Comparison of ENCODE assay signal across 21 cellular contexts in the genomic region with DNA sequence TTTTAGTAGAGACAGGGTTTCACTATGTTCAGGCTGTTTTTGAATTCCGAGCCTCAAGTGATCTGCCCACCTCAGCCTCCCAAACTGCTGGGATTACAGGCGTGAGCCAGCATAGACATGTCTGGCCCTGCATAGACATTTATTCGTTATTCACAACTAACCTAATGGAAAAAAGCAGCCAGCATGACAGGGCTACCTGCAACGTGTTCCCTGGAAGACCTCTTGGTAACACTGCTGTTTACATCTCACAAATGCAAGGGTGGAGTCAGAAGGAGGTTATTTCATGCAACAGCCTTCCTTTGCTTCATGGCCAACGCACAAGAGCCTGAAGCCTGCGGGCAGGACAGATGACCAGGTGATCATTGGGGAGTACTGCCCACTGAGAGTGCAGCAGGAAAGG. TPM values are rescaled to one million over a fixed set of nuclear protein-coding genes. Genes with fewer than 3 reads are reported as not detected.
DNase-seq lines count a peak whose midpoint lies in the region; ATAC-seq, FAIRE-seq and TF ChIP-seq lines count a peak whose summit lies in the region.
"Had no signal": no experiment of that assay in that cellular context is flagged by ENCODE, and none has a peak within 500 bp of the region (broad histone marks: within the 10 kb centered on the region; RNA-seq: fewer than 3 reads in every experiment).

No MANE protein-coding gene starts in this region.

- peaks cover 14% of the 10 kb centered on the region for H3K4me1 ChIP-seq in foreskin keratinocyte
- no peaks in the 10 kb centered on the region for H3K4me1 ChIP-seq in trophoblast cell (ENCODE audit: control insufficient read depth in 1 of 2, insufficient read depth in 2 of 2, low read length in 2 of 2)
- no peaks in the 10 kb centered on the region for H3K4me1 ChIP-seq in vagina

- H3K27ac ChIP-seq in foreskin keratinocyte (no peak overlapping the region), trophoblast cell (ENCODE audit: low read depth, low read length) (no peak overlapping the region), vagina (no peak overlapping the region)
- H3K27ac ChIP-seq: BLaER1 treated with 17β-estradiol and CSF1 and Interleukin-3, amounts not matched to agents 10 nM and 100 nM had no signal

- no peak overlapping the region for H3K23ac ChIP-seq in trophoblast cell (ENCODE audit: low read length)

- intact Hi-C loops in activated naive CD4-positive, alpha-beta T cell treated with anti-CD3 and anti-CD28 coated beads for 36 hours (cut with micrococcal nuclease), result loop anchor here (5.0 to 10.0 kb wide), 4 partner anchors 193 to 1605 kb away; partner anchors contain the start of genes AP1S3, DOCK10 and SGPP2
- intact Hi-C loops in vagina (cut with DNase I), result no loop called here
- intact Hi-C loops in activated T-helper 2 cell treated with anti-CD3 and anti-CD28 coated beads, Interferon-gamma antibody, Interleukin-2, Interleukin-4, amounts not matched to agents 10 μg/mL and 5 μg/mL and 100 μg/mL, durations not matched to agents 14 hours and 24 hours and 36 hours (cut with micrococcal nuclease), result loop anchor here (5.0 to 10.0 kb wide), 4 partner anchors 73 to 555 kb away; partner anchors contain the start of genes CUL3 and MRPL44

- H3K9me3 Mint-ChIP-seq in activated naive CD4-positive, alpha-beta T cell treated with anti-CD3 and anti-CD28 coated beads for 36 hours, result peaks cover 6% of the 10 kb centered on the region
- peaks cover 27% of the 10 kb centered on the region for H3K9me3 Mint-ChIP-seq in activated T-helper 2 cell treated with anti-CD3 and anti-CD28 coated beads, Interferon-gamma antibody, Interleukin-2, Interleukin-4, amounts not matched to agents 10 μg/mL and 5 μg/mL and 100 μg/mL, durations not matched to agents 14 hours and 24 hours and 36 hours
- H3K9me3 Mint-ChIP-seq: CD8-positive, alpha-beta T cell; H9 had no signal

- no peak overlapping the region for H3K4me3 Mint-ChIP-seq in activated naive CD4-positive, alpha-beta T cell treated with anti-CD3 and anti-CD28 coated beads for 36 hours
- H3K4me3 Mint-ChIP-seq in activated T-helper 2 cell treated with anti-CD3 and anti-CD28 coated beads, Interferon-gamma antibody, Interleukin-2, Interleukin-4, amounts not matched to agents 10 μg/mL and 5 μg/mL and 100 μg/mL, durations not matched to agents 14 hours and 24 hours and 36 hours (ENCODE audit: low read depth), result no peak overlapping the region
- H3K4me3 Mint-ChIP-seq: B cell; CD8-positive, alpha-beta T cell; H9 had no signal

- TF ChIP-seq CTCF in bronchial epithelial cell (IDR thresholded peaks at IDR 0.05; ENCODE audit: insufficient read depth, low read length, severe bottlenecking), result no peak
- TF ChIP-seq CTCF in foreskin keratinocyte (conservative IDR thresholded peaks at IDR 0.05), result no peak
- no peak for TF ChIP-seq CTCF in vagina (IDR thresholded peaks at IDR 0.05)

- no peak overlapping the region for H3K18ac ChIP-seq in trophoblast cell (ENCODE audit: low read length)

- H3K4me1 Mint-ChIP-seq in activated naive CD4-positive, alpha-beta T cell treated with anti-CD3 and anti-CD28 coated beads for 36 hours (ENCODE audit: low read depth), result peaks cover 82% of the 10 kb centered on the region
- peaks cover 58% of the 10 kb centered on the region for H3K4me1 Mint-ChIP-seq in activated T-helper 2 cell treated with anti-CD3 and anti-CD28 coated beads, Interferon-gamma antibody, Interleukin-2, Interleukin-4, amounts not matched to agents 10 μg/mL and 5 μg/mL and 100 μg/mL, durations not matched to agents 14 hours and 24 hours and 36 hours (ENCODE audit: low read depth)

- H3K9ac ChIP-seq in trophoblast cell (ENCODE audit: low read length), result no peak overlapping the region
- H3K9ac ChIP-seq: BLaER1 treated with 17β-estradiol and CSF1 and Interleukin-3, amounts not matched to agents 10 nM and 100 nM had no signal

- no peak overlapping the region for H4K91ac ChIP-seq in trophoblast cell (ENCODE audit: low read depth, low read length)

- no peak overlapping the region for H2BK120ac ChIP-seq in trophoblast cell (ENCODE audit: insufficient read depth, low read length, poor library complexity)

- no peak overlapping the region for H2AK5ac ChIP-seq in trophoblast cell (ENCODE audit: low read length)

- no peak for FAIRE-seq in bronchial epithelial cell (lab: Jason Lieb, UNC)
- FAIRE-seq: GM12878, H1, HTR-8/SVneo had no signal

- H3K4ac ChIP-seq in trophoblast cell (ENCODE audit: low read depth, low read length), result no peak overlapping the region

- H3K9me3 ChIP-seq in trophoblast cell (ENCODE audit: insufficient read depth, low read depth, low read length) (peaks cover 10% of the 10 kb centered on the region), vagina (no peaks in the 10 kb centered on the region)

- H2AFZ ChIP-seq in trophoblast cell (ENCODE audit: insufficient read depth, low read length, poor library complexity), result no peak overlapping the region

- H2BK5ac ChIP-seq in trophoblast cell (ENCODE audit: low read depth, low read length, poor library complexity), result no peak overlapping the region

- no peaks in the 10 kb centered on the region for H3K79me1 ChIP-seq in trophoblast cell (ENCODE audit: low read length)

- peak overlapping the region; percentile 16 for H3K27ac Mint-ChIP-seq in activated naive CD4-positive, alpha-beta T cell treated with anti-CD3 and anti-CD28 coated beads for 36 hours
- no peak overlapping the region for H3K27ac Mint-ChIP-seq in activated T-helper 2 cell treated with anti-CD3 and anti-CD28 coated beads, Interferon-gamma antibody, Interleukin-2, Interleukin-4, amounts not matched to agents 10 μg/mL and 5 μg/mL and 100 μg/mL, durations not matched to agents 14 hours and 24 hours and 36 hours
- H3K27ac Mint-ChIP-seq: B cell; CD8-positive, alpha-beta T cell; H9 had no signal

- TF ChIP-seq POLR2A in vagina (IDR thresholded peaks at IDR 0.05), result no peak

- H3K27me3 Mint-ChIP-seq in activated naive CD4-positive, alpha-beta T cell treated with anti-CD3 and anti-CD28 coated beads for 36 hours (ENCODE audit: low read depth), result no peaks in the 10 kb centered on the region
- no peaks in the 10 kb centered on the region for H3K27me3 Mint-ChIP-seq in activated T-helper 2 cell treated with anti-CD3 and anti-CD28 coated beads, Interferon-gamma antibody, Interleukin-2, Interleukin-4, amounts not matched to agents 10 μg/mL and 5 μg/mL and 100 μg/mL, durations not matched to agents 14 hours and 24 hours and 36 hours (ENCODE audit: low read depth)

- H3K4me2 ChIP-seq in trophoblast cell (ENCODE audit: low read length), result no peak overlapping the region
- H3K4me2 ChIP-seq: BLaER1 treated with 17β-estradiol and CSF1 and Interleukin-3, amounts not matched to agents 10 nM and 100 nM had no signal

- no peak overlapping the region for H3K4me3 ChIP-seq in bronchial epithelial cell (ENCODE audit: low read depth, low read length)
- no peak overlapping the region for H3K4me3 ChIP-seq in trophoblast cell (ENCODE audit: low read depth, low read length)
- no peak overlapping the region for H3K4me3 ChIP-seq in vagina
- H3K4me3 ChIP-seq: BLaER1 treated with 17β-estradiol and CSF1 and Interleukin-3, amounts not matched to agents 10 nM and 100 nM; GM12878 had no signal

- no peak overlapping the region for H4K8ac ChIP-seq in trophoblast cell (ENCODE audit: low read depth, low read length)

- DNase-seq in activated naive CD4-positive, alpha-beta T cell treated with anti-CD3 and anti-CD28 coated beads for 36 hours, result no peak
- no peak for DNase-seq in activated naive CD4-positive, alpha-beta T cell (lab: John Stamatoyannopoulos, UW)
- DNase-seq in bronchial epithelial cell (ENCODE audit: low read depth), result peak; percentile 83
- DNase-seq in foreskin keratinocyte, result peak; percentile 65 to 83
- peak; percentile 73 to 77 for DNase-seq in trophoblast cell
- DNase-seq in NCI-H82 (lab: John Stamatoyannopoulos, UW), result no peak
- DNase-seq in vagina (ENCODE audit: extremely low spot score in 2 of 2), result no peak
- no peak for DNase-seq in activated T-helper 2 cell treated with anti-CD3 and anti-CD28 coated beads, Interferon-gamma antibody, Interleukin-2, Interleukin-4, amounts not matched to agents 10 μg/mL and 5 μg/mL and 100 μg/mL, durations not matched to agents 14 hours and 24 hours and 36 hours (ENCODE audit: low spot score)
- DNase-seq: 8988T; CD8-positive, alpha-beta T cell; COR-L47; DMS 273 treated with DMSO at 0.1 percent for 48 hours; DMS53; DND-41; EL; H9 had no signal

- no peaks in the 10 kb centered on the region for H3K79me2 ChIP-seq in trophoblast cell (ENCODE audit: control insufficient read depth, insufficient read depth, low read length, poor library complexity)

- no peak overlapping the region for H2BK12ac ChIP-seq in trophoblast cell (ENCODE audit: low read length)

- CTCF ChIA-PET in activated naive CD4-positive, alpha-beta T cell treated with anti-CD3 and anti-CD28 coated beads for 36 hours (lab: Charles Lee), result interaction anchor here (1.5 kb wide), 1 partner anchor 36 kb away, joined by 5 read pairs; no protein-coding TSS in a partner anchor

- H3K27me3 ChIP-seq in bronchial epithelial cell (ENCODE audit: control insufficient read depth, insufficient read depth, low read length) (no peaks in the 10 kb centered on the region), foreskin keratinocyte (no peaks in the 10 kb centered on the region), trophoblast cell (ENCODE audit: insufficient read depth, low read length) (no peaks in the 10 kb centered on the region), vagina (no peaks in the 10 kb centered on the region)
- H3K27me3 ChIP-seq: BLaER1 treated with 17β-estradiol and CSF1 and Interleukin-3, amounts not matched to agents 10 nM and 100 nM had no signal

- no peak overlapping the region for H3K14ac ChIP-seq in trophoblast cell (ENCODE audit: low read length)

- H4K12ac ChIP-seq in trophoblast cell (ENCODE audit: low read depth, low read length), result no peak overlapping the region

- peaks cover 5% of the 10 kb centered on the region for H3K36me3 ChIP-seq in bronchial epithelial cell (ENCODE audit: control insufficient read depth, insufficient read depth, low read length)
- H3K36me3 ChIP-seq in trophoblast cell (ENCODE audit: control insufficient read depth in 1 of 2, insufficient read depth in 2 of 2, low read length in 2 of 2), result peaks cover 6 to 17% of the 10 kb centered on the region in 2 experiments
- H3K36me3 ChIP-seq in vagina, result no peaks in the 10 kb centered on the region

- peaks cover 19% of the 10 kb centered on the region for H3K36me3 Mint-ChIP-seq in activated naive CD4-positive, alpha-beta T cell treated with anti-CD3 and anti-CD28 coated beads for 36 hours (ENCODE audit: low read depth)
- H3K36me3 Mint-ChIP-seq in activated T-helper 2 cell treated with anti-CD3 and anti-CD28 coated beads, Interferon-gamma antibody, Interleukin-2, Interleukin-4, amounts not matched to agents 10 μg/mL and 5 μg/mL and 100 μg/mL, durations not matched to agents 14 hours and 24 hours and 36 hours (ENCODE audit: low read depth), result peaks cover 52% of the 10 kb centered on the region
- H3K36me3 Mint-ChIP-seq: CD8-positive, alpha-beta T cell had no signal

- no CpG with 5 or more reads among the region's 6 CpGs for WGBS in trophoblast cell (ENCODE audit: extremely low coverage, insufficient coverage, insufficient read length)

- ATAC-seq in foreskin keratinocyte, result peak; percentile 79
- ATAC-seq: CD8-positive, alpha-beta T cell; GM12878 had no signal

RNA-seq across cellular contexts. Expression of gene SERPINE2, which starts 9.2 kb away (rescaled TPM):
- total RNA-seq in activated naive CD4-positive, alpha-beta T cell treated with anti-CD3 and anti-CD28 coated beads for 36 hours, result 10 to 100 TPM; 64.6 to 69.5 TPM
- total RNA-seq in bronchial epithelial cell (85.8 and 95.3 TPM in 2 replicates), foreskin keratinocyte (305 and 634 TPM in 2 replicates), vagina (52.3 TPM)
- 244 and 452 TPM in 2 replicates for polyA plus RNA-seq in foreskin keratinocyte
- polyA plus RNA-seq in trophoblast cell (2013), result 169 and 186 TPM in 2 replicates
- 18.3 and 19.2 TPM in 2 replicates for total RNA-seq in activated T-helper 2 cell treated with anti-CD3 and anti-CD28 coated beads, Interferon-gamma antibody, Interleukin-2, Interleukin-4, amounts not matched to agents 10 μg/mL and 5 μg/mL and 100 μg/mL, durations not matched to agents 14 hours and 24 hours and 36 hours

Comparison
In these comparisons a context has a peak if more than half of its experiments do, and no peak if none do; other contexts are left out.
1. DNase-seq: peak in bronchial epithelial cell (single experiment), foreskin keratinocyte (2 of 2) and trophoblast cell (2 of 2); none in activated naive CD4-positive, alpha-beta T cell treated with anti-CD3 and anti-CD28 coated beads for 36 hours (single experiment), activated naive CD4-positive, alpha-beta T cell (0 of 4), NCI-H82 (single experiment), vagina (0 of 2) and activated T-helper 2 cell treated with anti-CD3 and anti-CD28 coated beads, Interferon-gamma antibody, Interleukin-2, Interleukin-4, amounts not matched to agents 10 μg/mL and 5 μg/mL and 100 μg/mL, durations not matched to agents 14 hours and 24 hours and 36 hours (single experiment).